Comparison of ENCODE assay signal across 9 cellular contexts in the genomic region with DNA sequence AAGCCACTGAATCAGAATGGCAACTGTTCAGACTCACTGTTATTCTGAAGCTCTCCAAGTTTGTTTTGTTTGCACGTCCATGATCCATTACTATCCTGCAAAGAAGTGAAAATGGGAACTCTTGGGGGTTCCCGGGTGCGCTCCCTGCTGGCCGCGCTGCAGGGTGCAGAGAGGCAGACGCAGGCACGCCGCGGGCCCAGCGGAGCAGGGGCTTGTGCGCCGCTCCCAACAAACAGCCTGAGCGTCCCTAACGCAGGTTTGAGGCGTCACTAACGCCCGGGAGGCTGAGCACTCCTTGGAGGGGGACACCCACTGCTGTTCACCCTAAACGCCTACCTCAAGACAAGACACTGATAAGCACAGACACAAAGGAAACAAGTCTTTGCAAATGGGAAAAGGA. TPM values are rescaled to one million over a fixed set of nuclear protein-coding genes. Genes with fewer than 3 reads are reported as not detected.
A peak's percentile ranks its signal among the peaks of the same experiment; 100 is the strongest.
DNase-seq lines count a peak whose midpoint lies in the region; ATAC-seq and TF ChIP-seq lines count a peak whose summit lies in the region.
"Had no signal": no experiment of that assay in that cellular context is flagged by ENCODE, and none has a peak within 500 bp of the region (broad histone marks: within the 10 kb centered on the region; RNA-seq: fewer than 3 reads in every experiment).

No MANE protein-coding gene starts in this region.

- ATAC-seq in lower lobe of right lung (peak; percentile 60 to 67), HG03457 (IDR thresholded peaks at IDR 0.05; ENCODE audit: unreplicated experiment) (no peak)

- peak; percentile 28 for TF ChIP-seq CTCF in AG04449 (IDR thresholded peaks at IDR 0.05; ENCODE audit: insufficient read depth, low read length, missing control alignments)
- TF ChIP-seq CTCF in HFF-Myc (IDR thresholded peaks at IDR 0.05; ENCODE audit: low read depth, low read length, missing control alignments), result peak; percentile 4
- TF ChIP-seq CTCF in lower lobe of right lung (IDR thresholded peaks at IDR 0.05), result peak; percentile 59

- peaks cover 4% of the 10 kb centered on the region for H3K4me1 ChIP-seq in lower lobe of right lung

- no peaks in the 10 kb centered on the region for H3K9me3 ChIP-seq in lower lobe of right lung

- DNase-seq in AG04449 (ENCODE audit: low read depth, low spot score) (no peak), HFF-Myc (ENCODE audit: extremely low read depth, low read depth) (no peak), ecto neural progenitor cell (ENCODE audit: low spot score) (peak; percentile 58), lower lobe of right lung (peak; percentile 54), 8988T (no peak)
- DNase-seq in activated CD8-positive, alpha-beta memory T cell treated with anti-CD3 and anti-CD28 coated beads, Interleukin-2, amount 50 U/mL, for 4 hours, result no peak
- DNase-seq in NK-92 treated with Interleukin-12 subunit alpha and Interleukin-12 subunit beta, amount 100 ng/mL, for 24 hours (lab: John Stamatoyannopoulos, UW), result no peak
- DNase-seq: NCI-H226 had no signal

- intact Hi-C loops in lower lobe of right lung (cut with DNase I), result no loop called here

- no peaks in the 10 kb centered on the region for H3K36me3 ChIP-seq in lower lobe of right lung

- CTCF ChIA-PET in AG04449 (lab: Yijun Ruan, JAX), result interaction anchor here (0.7 to 2.2 kb wide), 7 partner anchors 9 to 389 kb away, joined by 3 to 17 read pairs (median 3); no protein-coding TSS in a partner anchor

- H3K27ac ChIP-seq in lower lobe of right lung, result no peak overlapping the region

- POLR2A ChIA-PET in AG04449 (lab: Yijun Ruan, JAX), result no interaction called here

- peaks cover 5% of the 10 kb centered on the region for H3K27me3 ChIP-seq in lower lobe of right lung (ENCODE audit: low read depth)

- H3K4me3 ChIP-seq in AG04449 (ENCODE audit: low read depth, low read length) (no peak overlapping the region), HFF-Myc (replicated peaks; ENCODE audit: low read depth, low read length) (no peak overlapping the region), lower lobe of right lung (no peak overlapping the region)

RNA-seq across cellular contexts. Expression of a gene that starts 14.3 kb away (rescaled TPM):
- 11.1 TPM for total RNA-seq in lower lobe of right lung

Comparison
In these comparisons a context has a peak if more than half of its experiments do, and no peak if none do; other contexts are left out.
1. DNase-seq: peak in ecto neural progenitor cell (single experiment) and lower lobe of right lung (single experiment); none in AG04449 (single experiment), HFF-Myc (single experiment), 8988T (single experiment), activated CD8-positive, alpha-beta memory T cell treated with anti-CD3 and anti-CD28 coated beads, Interleukin-2, amount 50 U/mL, for 4 hours (single experiment) and NK-92 treated with Interleukin-12 subunit alpha and Interleukin-12 subunit beta, amount 100 ng/mL, for 24 hours (single experiment).
2. CTCF ChIP-seq: peak in every context shown above with its lines; median percentile 59 in lower lobe of right lung; 28 in AG04449; 4 in HFF-Myc.